In the genomic region with DNA sequence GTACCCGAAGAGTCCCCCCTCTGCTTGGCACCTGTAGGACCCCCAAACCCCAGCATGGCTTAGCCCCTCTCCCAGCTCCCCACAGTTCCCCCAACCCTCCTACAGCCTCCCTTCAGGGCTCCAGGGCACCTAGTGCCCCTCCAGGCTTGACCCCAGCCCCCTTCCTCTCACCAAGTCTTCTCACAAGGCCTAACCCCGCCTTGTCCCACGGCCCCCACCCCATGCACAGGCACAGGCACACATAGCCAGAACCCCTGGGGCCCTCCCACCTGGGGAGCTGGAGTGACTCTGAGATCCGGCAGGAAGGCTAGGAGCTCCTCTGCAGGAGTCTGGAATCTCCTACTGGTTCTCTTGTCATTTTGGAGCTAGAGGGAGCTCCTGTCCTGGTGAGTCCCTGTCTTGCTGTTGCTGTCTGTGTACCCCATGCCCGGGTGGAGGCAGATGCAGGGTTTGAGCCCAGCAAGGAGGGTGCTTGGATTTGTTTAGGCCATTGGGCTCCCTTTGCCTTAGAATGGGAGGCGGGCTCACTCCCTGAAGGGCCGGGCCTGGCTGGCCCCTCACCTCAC, we compare ENCODE assay signal across 7 cellular contexts. TPM values are rescaled to one million over a fixed set of nuclear protein-coding genes. Genes with fewer than 3 reads are reported as not detected.
DNase-seq lines count a peak whose midpoint lies in the region; ATAC-seq, FAIRE-seq and TF ChIP-seq lines count a peak whose summit lies in the region.

No MANE protein-coding gene starts in this region.

- H3K4me3 ChIP-seq in kidney (ENCODE audit: low read length in 2 of 2) (no peak overlapping the region), suprapubic skin (peak overlapping the region; percentile 39)

- no peak for TF ChIP-seq EP300 in suprapubic skin (IDR thresholded peaks at IDR 0.05)

- TF ChIP-seq POLR2A in suprapubic skin (IDR thresholded peaks at IDR 0.05): no peak

- intact Hi-C loops in kidney (cut with DNase I) (no loop called here), left colon (cut with DNase I, micrococcal nuclease) (no loop called here)

- H3K36me3 ChIP-seq in KOPT-K1 (ENCODE audit: insufficient read depth, low read length): no peaks in the 10 kb centered on the region
- no peaks in the 10 kb centered on the region for H3K36me3 ChIP-seq in kidney (ENCODE audit: control insufficient read depth in 1 of 2, insufficient read depth in 2 of 2, low read length in 2 of 2)
- no peaks in the 10 kb centered on the region for H3K36me3 ChIP-seq in suprapubic skin

- H3K27me3 ChIP-seq in suprapubic skin: no peaks in the 10 kb centered on the region

- H3K9ac ChIP-seq in kidney (ENCODE audit: low read length in 2 of 2): no peak overlapping the region

- H3K4me1 ChIP-seq in kidney (ENCODE audit: control insufficient read depth in 1 of 2, insufficient read depth in 1 of 2, low read depth in 1 of 2, low read length in 2 of 2): peaks cover 32 to 56% of the 10 kb centered on the region in 2 donors
- H3K4me1 ChIP-seq in suprapubic skin: peaks cover 80% of the 10 kb centered on the region

- peak overlapping the region; percentile 98 for H3K27ac ChIP-seq in KOPT-K1 (ENCODE audit: low read depth, low read length, poor library complexity, severe bottlenecking)
- peak overlapping the region; percentile 96 for H3K27ac ChIP-seq in angular gyrus (ENCODE audit: low read depth, low read length)
- H3K27ac ChIP-seq in kidney (ENCODE audit: low read depth in 2 of 2, low read length in 2 of 2): peak overlapping the region; percentile 78 to 81
- H3K27ac ChIP-seq in suprapubic skin: peak overlapping the region; percentile 91

- DNase-seq in kidney: peak; percentile 87
- DNase-seq in suprapubic skin (ENCODE audit: low spot score in 2 of 2): peak in 1 of 2 donors; percentile 73
- DNase-seq in AML-193 (lab: John Stamatoyannopoulos, UW): no peak
- no peak for DNase-seq in GM19239 (ENCODE audit: insufficient read length, low spot score)
- DNase-seq in left colon: no peak

- WGBS in suprapubic skin: 32% methylated on average over 4 of the region's 7 CpGs

- TF ChIP-seq CTCF in kidney (IDR thresholded peaks at IDR 0.05; ENCODE audit: borderline replicate concordance, extremely low read depth, insufficient read depth) (no peak), suprapubic skin (IDR thresholded peaks at IDR 0.05) (no peak)

- no peak for FAIRE-seq in kidney (lab: Jason Lieb, UNC)
- no peak for FAIRE-seq in GM19239 (lab: Jason Lieb, UNC)

- ATAC-seq in left colon: no peak

- H3K9me3 ChIP-seq in KOPT-K1 (ENCODE audit: insufficient read depth, low read length, poor library complexity, severe bottlenecking) (peaks cover 5% of the 10 kb centered on the region), kidney (ENCODE audit: control insufficient read depth in 1 of 2, low read length in 2 of 2) (no peaks in the 10 kb centered on the region), suprapubic skin (no peaks in the 10 kb centered on the region)

RNA-seq across cellular contexts. Expression of a gene that starts 39.6 kb away (rescaled TPM):
- total RNA-seq in kidney (123 TPM), suprapubic skin (100 to 1,000 TPM; 141 to 162 (median 145) TPM), left colon (100 to 1,000 TPM in 1 of 2 donors, 10 to 100 TPM in 1; 36.8 to 103 TPM)
- 55.5 TPM for polyA plus RNA-seq in kidney (ENCODE audit: insufficient read depth, low read depth, low replicate concordance)
